Comparison of ENCODE assay signal across 23 cellular contexts in the genomic region with DNA sequence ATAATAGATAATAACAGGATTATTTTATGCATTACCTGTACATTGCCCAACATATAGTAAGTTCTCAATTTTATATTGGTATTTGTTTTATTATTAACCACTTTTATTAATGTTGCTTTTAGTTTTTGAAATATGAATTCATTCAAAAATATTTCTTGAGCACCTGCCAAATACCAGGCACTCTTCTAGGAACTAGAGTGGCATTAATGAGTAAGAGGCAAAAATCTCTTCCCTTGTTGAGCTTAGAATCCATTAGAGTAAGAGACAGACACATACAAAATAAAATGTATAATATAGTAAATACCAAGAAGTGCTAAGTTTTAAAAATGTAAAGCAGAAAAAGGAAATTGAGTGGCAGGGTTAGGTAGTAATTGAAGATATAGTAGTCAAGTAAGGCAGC. TPM values are rescaled to one million over a fixed set of nuclear protein-coding genes. Genes with fewer than 3 reads are reported as not detected.
DNase-seq lines count a peak whose midpoint lies in the region; ATAC-seq and TF ChIP-seq lines count a peak whose summit lies in the region.
"Had no signal": no experiment of that assay in that cellular context is flagged by ENCODE, and none has a peak within 500 bp of the region (broad histone marks: within the 10 kb centered on the region; RNA-seq: fewer than 3 reads in every experiment).

No MANE protein-coding gene starts in this region.

- no peak overlapping the region for H3K4me3 ChIP-seq in hepatocyte
- H3K4me3 ChIP-seq: K562, lower lobe of right lung, MG63, prostate gland, skin epidermis, uterus had no signal

- no peaks in the 10 kb centered on the region for H3K27me3 Mint-ChIP-seq in activated T-cell treated with anti-CD3 and anti-CD28 coated beads, Interleukin-2, amount 50 U/mL, for 72 hours (ENCODE audit: low read depth)
- H3K27me3 Mint-ChIP-seq in stimulated activated memory B cell treated with anti-CD40 and anti-IgM and Interleukin-4, amounts not matched to agents 10 μg/mL and 1 μg/mL and 100 μg/mL, for 72 hours = no peaks in the 10 kb centered on the region
- H3K27me3 Mint-ChIP-seq: activated naive CD8-positive, alpha-beta T cell; brain had no signal

- no peaks in the 10 kb centered on the region for H3K27me3 ChIP-seq in hepatocyte
- H3K27me3 ChIP-seq: MG63, uterus had no signal

- peak overlapping the region; percentile 5 for H3K4me2 ChIP-seq in hepatocyte

- no peaks in the 10 kb centered on the region for H3K9me2 ChIP-seq in hepatocyte (replicated peaks; ENCODE audit: insufficient read depth)

- H3K79me2 ChIP-seq in hepatocyte = peaks cover 28% of the 10 kb centered on the region

- no peak overlapping the region for H2AFZ ChIP-seq in hepatocyte

- ATAC-seq in activated T-cell treated with anti-CD3 and anti-CD28 coated beads, Interleukin-2, amount 50 U/mL, for 72 hours (replicated peaks in 1 of 2) = no peak
- ATAC-seq in SK-N-SH treated with all-trans-retinoic acid at 6 μM for 48 hours = peak; percentile 54
- ATAC-seq in stimulated activated memory B cell treated with anti-CD40 and anti-IgM and Interleukin-4, amounts not matched to agents 10 μg/mL and 1 μg/mL and 100 μg/mL, for 72 hours = no peak
- ATAC-seq: K562 had no signal

- H3K36me3 Mint-ChIP-seq in activated T-cell treated with anti-CD3 and anti-CD28 coated beads, Interleukin-2, amount 50 U/mL, for 72 hours (ENCODE audit: insufficient read depth in 2 of 2) = peaks cover 11 to 22% of the 10 kb centered on the region in 2 donors
- H3K36me3 Mint-ChIP-seq in stimulated activated memory B cell treated with anti-CD40 and anti-IgM and Interleukin-4, amounts not matched to agents 10 μg/mL and 1 μg/mL and 100 μg/mL, for 72 hours = peaks cover 34% of the 10 kb centered on the region

- H3K4me1 ChIP-seq in hepatocyte (ENCODE audit: insufficient read depth) = peaks cover 11% of the 10 kb centered on the region
- H3K4me1 ChIP-seq: prostate gland had no signal

- H3K27ac ChIP-seq in hepatocyte = no peak overlapping the region
- H3K27ac ChIP-seq: lower lobe of right lung, prostate gland had no signal

- peaks cover 96% of the 10 kb centered on the region for H3K4me1 Mint-ChIP-seq in activated T-cell treated with anti-CD3 and anti-CD28 coated beads, Interleukin-2, amount 50 U/mL, for 72 hours (ENCODE audit: low read depth)
- peaks cover 89% of the 10 kb centered on the region for H3K4me1 Mint-ChIP-seq in stimulated activated memory B cell treated with anti-CD40 and anti-IgM and Interleukin-4, amounts not matched to agents 10 μg/mL and 1 μg/mL and 100 μg/mL, for 72 hours

- no peak for TF ChIP-seq CTCF in hepatocyte (IDR thresholded peaks at IDR 0.05; ENCODE audit: poor library complexity)

- no peaks in the 10 kb centered on the region for H3K9me3 ChIP-seq in hepatocyte (ENCODE audit: low read depth)
- H3K9me3 ChIP-seq: Caco-2, lower lobe of right lung, MG63, prostate gland, uterus had no signal

- no peak overlapping the region for H3K4me3 Mint-ChIP-seq in activated T-cell treated with anti-CD3 and anti-CD28 coated beads, Interleukin-2, amount 50 U/mL, for 72 hours
- no peak overlapping the region for H3K4me3 Mint-ChIP-seq in stimulated activated memory B cell treated with anti-CD40 and anti-IgM and Interleukin-4, amounts not matched to agents 10 μg/mL and 1 μg/mL and 100 μg/mL, for 72 hours
- H3K4me3 Mint-ChIP-seq: brain had no signal

- H3K9me3 Mint-ChIP-seq in activated T-cell treated with anti-CD3 and anti-CD28 coated beads, Interleukin-2, amount 50 U/mL, for 72 hours = no peaks in the 10 kb centered on the region
- H3K9me3 Mint-ChIP-seq in stimulated activated memory B cell treated with anti-CD40 and anti-IgM and Interleukin-4, amounts not matched to agents 10 μg/mL and 1 μg/mL and 100 μg/mL, for 72 hours = no peaks in the 10 kb centered on the region
- H3K9me3 Mint-ChIP-seq: brain; stimulated activated effector memory CD8-positive, alpha-beta T cell treated with anti-CD3 and anti-CD28 coated beads, Interleukin-12 subunit alpha, Interleukin-12 subunit beta, amount 100 ng/mL, for 72 hours had no signal

- peaks cover 3% of the 10 kb centered on the region for H4K20me1 ChIP-seq in hepatocyte (ENCODE audit: insufficient read depth, poor library complexity, severe bottlenecking)

- no peak for DNase-seq in activated T-cell treated with anti-CD3 and anti-CD28 coated beads, Interleukin-2, amount 50 U/mL, for 72 hours
- no peak for DNase-seq in activated T-cell treated with anti-CD3 and anti-CD28 coated beads, Interleukin-2, amount 50 U/mL, for 1 hour
- DNase-seq in hepatocyte (ENCODE audit: low spot score) (no peak), germinal center (ENCODE audit: low spot score) (no peak), SK-N-DZ (ENCODE audit: low spot score) (no peak), inferior parietal cortex (ENCODE audit: extremely low spot score) (no peak)
- DNase-seq: activated CD4-positive, alpha-beta T cell treated with anti-CD3 and anti-CD28 coated beads for 4 hours; Caco-2; DND-41; H7; lower lobe of right lung; MG63; NCI-H524; stimulated activated CD4-positive, alpha-beta T cell treated with anti-CD3 and anti-CD28 coated beads, Interleukin-2, amount 100 ng/mL, for 24 hours; uterus had no signal

- H3K27ac Mint-ChIP-seq in activated T-cell treated with anti-CD3 and anti-CD28 coated beads, Interleukin-2, amount 50 U/mL, for 72 hours = peak overlapping the region; percentile 12
- H3K27ac Mint-ChIP-seq in stimulated activated memory B cell treated with anti-CD40 and anti-IgM and Interleukin-4, amounts not matched to agents 10 μg/mL and 1 μg/mL and 100 μg/mL, for 72 hours = peak overlapping the region; percentile 79

- no peaks in the 10 kb centered on the region for H3K36me3 ChIP-seq in hepatocyte (replicated peaks; ENCODE audit: insufficient read depth, low read depth)
- H3K36me3 ChIP-seq: MG63, prostate gland, uterus had no signal

TF ChIP-seq in SK-N-SH treated with all-trans-retinoic acid at 6 μM for 48 hours, 23 proteins besides CTCF, POLR2A, EP300 and RAD21:
- TF ChIP-seq TCF4 (CRISPR knock-in tag; IDR thresholded peaks at IDR 0.05; ENCODE audit: borderline replicate concordance) (no peak), ISL1 (CRISPR knock-in tag; IDR thresholded peaks at IDR 0.05) (peak; percentile 57), BACH2 (CRISPR knock-in tag; IDR thresholded peaks at IDR 0.05; ENCODE audit: borderline replicate concordance) (no peak)

RNA-seq across cellular contexts. Expression of a gene that starts 45.8 kb away (rescaled TPM):
- 10 to 100 TPM; 34.2 to 43.1 TPM for total RNA-seq in activated T-cell treated with anti-CD3 and anti-CD28 coated beads, Interleukin-2, amount 50 U/mL, for 72 hours
- 15.5 and 17.4 TPM in 2 replicates for total RNA-seq in hepatocyte
- 3.8 and 5.5 TPM in 2 replicates for polyA plus RNA-seq in hepatocyte
- 5.3 and 5.9 TPM in 2 replicates for polyA plus RNA-seq in SK-N-DZ (2014; cell fraction: cytosol; rRNA removed)
- 6.8 and 8.5 TPM in 2 replicates for polyA plus RNA-seq in SK-N-DZ (2014; cell fraction: nucleus; rRNA removed)
